In the genomic region with DNA sequence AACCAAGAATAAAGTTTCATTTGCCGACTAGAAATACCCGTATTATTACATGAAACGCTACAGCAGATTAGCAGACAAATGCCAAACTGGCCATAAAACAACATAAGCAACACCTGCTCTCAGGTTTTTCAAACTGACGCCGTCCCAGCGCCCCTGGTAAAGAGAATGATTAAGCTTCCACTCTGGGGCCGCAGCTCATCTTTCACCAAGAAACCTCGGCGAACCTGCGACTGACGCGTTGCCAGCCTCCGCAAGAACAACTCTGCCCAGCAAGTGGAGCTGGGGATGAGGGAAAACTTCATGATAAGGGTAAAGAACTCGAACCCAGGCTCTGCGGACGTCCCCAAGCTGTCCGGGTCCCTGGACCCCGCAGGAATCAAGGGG, we compare ENCODE assay signal across 8 cellular contexts. TPM values are rescaled to one million over a fixed set of nuclear protein-coding genes. Genes with fewer than 3 reads are reported as not detected.
DNase-seq lines count a peak whose midpoint lies in the region; ATAC-seq and TF ChIP-seq lines count a peak whose summit lies in the region.

No MANE protein-coding gene starts in this region.

- POLR2A ChIA-PET in OCI-LY7 (lab: Charles Lee) = interaction anchor here (0.8 to 1.7 kb wide), 8 partner anchors 9 to 365 kb away, joined by 3 to 4 read pairs (median 3); no protein-coding TSS in a partner anchor

- H4K20me1 ChIP-seq in OCI-LY7 (ENCODE audit: insufficient read depth, low read length) = 0 out of 2 replicates have a peak, but pooled peaks cover 6% of the 10 kb centered on the region

- H2AFZ ChIP-seq in OCI-LY7 (ENCODE audit: low read length) = peak overlapping the region; percentile 99

- H3K9me3 ChIP-seq in OCI-LY7 (ENCODE audit: low read length) (no peaks in the 10 kb centered on the region), mucosa of stomach (ENCODE audit: control insufficient read depth, low read length) (no peaks in the 10 kb centered on the region)

- H3K4me2 ChIP-seq in OCI-LY7 (ENCODE audit: low read length) = peak overlapping the region; percentile 84

- H3K4me1 ChIP-seq in OCI-LY7 (ENCODE audit: insufficient read depth, low read length, poor library complexity, severe bottlenecking) (peaks cover 20% of the 10 kb centered on the region), mucosa of stomach (ENCODE audit: control insufficient read depth, insufficient read depth, low read length) (no peaks in the 10 kb centered on the region)

- no peaks in the 10 kb centered on the region for H3K27me3 ChIP-seq in mucosa of stomach (ENCODE audit: control insufficient read depth, insufficient read depth, low read length)

- H3K4me3 ChIP-seq in OCI-LY7 (ENCODE audit: low read depth, low read length, poor library complexity, severe bottlenecking) = peak overlapping the region; percentile 86
- peak overlapping the region; percentile 88 for H3K4me3 ChIP-seq in coronary artery
- peak overlapping the region; percentile 89 for H3K4me3 ChIP-seq in mucosa of stomach (ENCODE audit: low read length)

- H3K36me3 ChIP-seq in OCI-LY7 (ENCODE audit: insufficient read depth, low read length) (peaks cover 16% of the 10 kb centered on the region), mucosa of stomach (ENCODE audit: control insufficient read depth, insufficient read depth, low read length) (no peaks in the 10 kb centered on the region)

- intact Hi-C loops in OCI-LY7 (cut with micrococcal nuclease; ENCODE audit: unreplicated experiment) = no loop called here

- DNase-seq in activated CD4-positive, CD25-positive, alpha-beta regulatory T cell treated with anti-CD3 and anti-CD28 coated beads, Interleukin-2, amount 50 U/mL, for 72 hours = no peak
- peak; percentile 43 for DNase-seq in OCI-LY7 (ENCODE audit: low spot score)
- DNase-seq in coronary artery (ENCODE audit: low spot score) = no peak
- DNase-seq in putamen (ENCODE audit: low spot score) = no peak

- peaks cover 53% of the 10 kb centered on the region for H3K79me2 ChIP-seq in OCI-LY7 (ENCODE audit: insufficient read depth, low read depth, low read length)

- H3K9me2 ChIP-seq in OCI-LY7 (ENCODE audit: insufficient read depth, low read length) = no peaks in the 10 kb centered on the region

- H3K27ac ChIP-seq in OCI-LY7 (ENCODE audit: low read depth, low read length, poor library complexity, severe bottlenecking) (peak overlapping the region; percentile 41), coronary artery (peak overlapping the region; percentile 91 to 94)

- no TSS peak for BruUV-seq in OCI-LY7 (replicated peaks; lab: Mats Ljungman, UMichigan)

- peak; percentile 10 to 41 for ATAC-seq in activated CD4-positive, CD25-positive, alpha-beta regulatory T cell treated with anti-CD3 and anti-CD28 coated beads, Interleukin-2, amount 50 U/mL, for 24 hours
- peak; percentile 18 for ATAC-seq in HG02840 (IDR thresholded peaks at IDR 0.05; ENCODE audit: low FRiP score, unreplicated experiment)
- no peak for ATAC-seq in GM18861 (IDR thresholded peaks at IDR 0.05; ENCODE audit: unreplicated experiment)

- peak overlapping the region; percentile 97 for H3K9ac ChIP-seq in mucosa of stomach (ENCODE audit: low read length)

- TF ChIP-seq CTCF in OCI-LY7 (conservative IDR thresholded peaks at IDR 0.05; ENCODE audit: low read length) = no peak
- TF ChIP-seq CTCF in coronary artery (IDR thresholded peaks at IDR 0.05) = no peak

- CTCF ChIA-PET in OCI-LY7 (lab: Charles Lee; ENCODE audit: unreplicated experiment) = no interaction called here

RNA-seq across cellular contexts. Expression of a gene that starts 0.5 kb away (rescaled TPM):
- 61.1 and 63.3 TPM in 2 replicates for total RNA-seq in OCI-LY7 (2014; rRNA removed; shearing (Covaris generic))
- total RNA-seq in OCI-LY7 (2022) = 68.1 and 75.3 TPM in 2 replicates
